Comparison of ENCODE assay signal across 1 cellular context in genomic region chr16:89831810-89832328, GRCh38.
TF ChIP-seq lines count a peak whose summit lies in the region.

No MANE protein-coding gene starts in this region.

TF ChIP-seq in K562, 482 proteins besides CTCF, POLR2A, EP300 and RAD21:
- TF ChIP-seq POLR2G (IDR thresholded peaks at IDR 0.05; ENCODE audit: low read depth, low read length) (0 out of 2 replicates have a peak, but pooled peaks have one; percentile 30), HOMEZ (CRISPR knock-in tag; IDR thresholded peaks at IDR 0.05) (no peak)
TF ChIP-seq in K562: peak in this region for 1.
